In genomic region chr10:119206603-119207366, GRCh38 we compare ENCODE assay signal across 8 cellular contexts. TPM values are rescaled to one million over a fixed set of nuclear protein-coding genes. Genes with fewer than 3 reads are reported as not detected.
DNase-seq lines count a peak whose midpoint lies in the region; ATAC-seq, FAIRE-seq and TF ChIP-seq lines count a peak whose summit lies in the region.

No MANE protein-coding gene starts in this region.

- WGBS in K562 (ENCODE audit: insufficient coverage, low coverage, missing lambda C conversion rate), result 3% methylated on average over 47 of the region's 98 CpGs

- TF ChIP-seq POLR2A in K562 (conservative IDR thresholded peaks at IDR 0.05), result no peak
- no peak for TF ChIP-seq POLR2A in gastrocnemius medialis (IDR thresholded peaks at IDR 0.05)

- POLR2A ChIA-PET in K562 (lab: Yijun Ruan, JAX), result interaction anchor here (0.6 to 1.8 kb wide), 7 partner anchors 12 to 512 kb away, joined by 3 to 7 read pairs (median 3); no protein-coding TSS in a partner anchor

- BruUV-seq in K562 (replicated peaks; lab: Mats Ljungman, UMichigan), result no TSS peak

- no peak for FAIRE-seq in K562 (lab: Jason Lieb, UNC)

- in situ Hi-C loops in K562 (cut with MboI) (no loop called here), gastrocnemius medialis (cut with MboI; ENCODE audit: low sequenced_read_pairs in 4 of 4) (loop anchor here in 1 of 4 donors (5.0 to 10.0 kb wide), 2 partner anchors 208 to 236 kb away; no protein-coding TSS in a partner anchor)

- no peaks in the 10 kb centered on the region for H3K36me3 ChIP-seq in K562 (ENCODE audit: control insufficient read depth, insufficient read depth, low read length)
- no peaks in the 10 kb centered on the region for H3K36me3 ChIP-seq in iPS-15b (ENCODE audit: control insufficient read depth, insufficient read depth, low read length)
- no peaks in the 10 kb centered on the region for H3K36me3 ChIP-seq in gastrocnemius medialis

- H3K9ac ChIP-seq in K562 (ENCODE audit: insufficient read depth in 1 of 2, low read depth in 2 of 2, low read length in 2 of 2), result peak overlapping the region; percentile 64 to 91
- no peak overlapping the region for H3K9ac ChIP-seq in iPS-15b (ENCODE audit: low read depth, low read length)

- H3K4me1 ChIP-seq in K562 (replicated peaks in 1 of 2; ENCODE audit: control insufficient read depth in 2 of 2, insufficient read depth in 2 of 2, low read length in 2 of 2), result peaks cover 7 to 20% of the 10 kb centered on the region in 2 experiments
- H3K4me1 ChIP-seq in iPS-15b (ENCODE audit: control insufficient read depth, insufficient read depth, low read length), result peaks cover 5% of the 10 kb centered on the region
- peaks cover 7 to 13% of the 10 kb centered on the region in 2 donors for H3K4me1 ChIP-seq in gastrocnemius medialis

- TF ChIP-seq CTCF in K562 (IDR thresholded peaks at IDR 0.05 in 2 of 3, conservative IDR thresholded peaks at IDR 0.05 in 1 of 3; ENCODE audit: insufficient read depth in 2 of 3, low read depth in 1 of 3, low read length in 3 of 3), result peak; percentile 59 to 75 (median 63)
- TF ChIP-seq CTCF in gastrocnemius medialis (IDR thresholded peaks at IDR 0.05 in 4 of 5, conservative IDR thresholded peaks at IDR 0.05 in 1 of 5), result peak; percentile 52 to 95 (median 94)

- peak; percentile 84 to 88 for TF ChIP-seq RAD21 in K562 (CRISPR knock-in tag; conservative IDR thresholded peaks at IDR 0.05 in 1 of 2, IDR thresholded peaks at IDR 0.05 in 1 of 2)

- TF ChIP-seq EP300 in K562 (IDR thresholded peaks at IDR 0.05; ENCODE audit: low read length), result no peak

- no peaks in the 10 kb centered on the region for H3K9me1 ChIP-seq in K562 (ENCODE audit: control insufficient read depth, insufficient read depth, low read length)

- no peaks in the 10 kb centered on the region for H4K20me1 ChIP-seq in K562 (replicated peaks; ENCODE audit: control insufficient read depth, insufficient read depth, low read length)

- intact Hi-C loops in K562 (cut with micrococcal nuclease) (loop anchor here (2.0 to 5.0 kb wide), 4 partner anchors 92 to 336 kb away; partner anchors contain the start of gene RGS10), gastrocnemius medialis (cut with DNase I; ENCODE audit: low total_unique reads) (loop anchor here (1.0 to 5.0 kb wide), 5 partner anchors 28 to 238 kb away; partner anchors contain the start of gene PRDX3)

- H3K27me3 ChIP-seq in K562 (ENCODE audit: control insufficient read depth in 2 of 2, insufficient read depth in 2 of 2, low read length in 2 of 2) (no peaks in the 10 kb centered on the region), iPS-15b (ENCODE audit: control insufficient read depth, insufficient read depth, low read length) (peaks cover 16% of the 10 kb centered on the region), gastrocnemius medialis (no peaks in the 10 kb centered on the region)

- peak overlapping the region; percentile 64 for H3K4me3 ChIP-seq in Jurkat, Clone E6-1 (ENCODE audit: low read length)
- H3K4me3 ChIP-seq in K562 (peak overlapping the region; percentile 71), iPS-15b (ENCODE audit: low read depth, low read length) (peak overlapping the region; percentile 50), gastrocnemius medialis (peak overlapping the region; percentile 66 to 86 (median 76))

- peak overlapping the region; percentile 80 for H3K27ac ChIP-seq in K562 (ENCODE audit: extremely low read depth, low read depth, low read length)
- peak overlapping the region; percentile 87 to 98 (median 92) for H3K27ac ChIP-seq in gastrocnemius medialis

- H3K79me2 ChIP-seq in K562 (ENCODE audit: control insufficient read depth, insufficient read depth, low read length), result no peaks in the 10 kb centered on the region

- ATAC-seq in GM21717 (IDR thresholded peaks at IDR 0.05; ENCODE audit: unreplicated experiment) (peak; percentile 49), K562 (peak; percentile 82), gastrocnemius medialis (peak; percentile 73 to 79)

- DNase-seq in GDM1 (lab: John Stamatoyannopoulos, UW), result peak; percentile 68
- no peak for DNase-seq in Jurkat, Clone E6-1 (ENCODE audit: low read depth, low spot score)
- DNase-seq in T1000 (lab: John Stamatoyannopoulos, UW), result peak; percentile 70
- peak; percentile 70 to 77 (median 75) for DNase-seq in K562 (ENCODE audit: extremely low read depth in 1 of 4, low spot score in 3 of 4)
- DNase-seq in gastrocnemius medialis, result peak; percentile 19 to 40
- DNase-seq in NCI-H1048 (lab: John Stamatoyannopoulos, UW), result no peak

- peak overlapping the region; percentile 90 for H2AFZ ChIP-seq in K562 (ENCODE audit: low read depth, low read length)

- CTCF ChIA-PET in K562 (lab: Yijun Ruan, JAX; ENCODE audit: low intra/inter-chr PET ratio), result interaction anchor here (0.7 to 1.0 kb wide), 4 partner anchors 209 to 238 kb away, joined by 3 to 4 read pairs (median 4); no protein-coding TSS in a partner anchor

- no peaks in the 10 kb centered on the region for H3K9me3 ChIP-seq in K562 (replicated peaks; ENCODE audit: control insufficient read depth, insufficient read depth, low read depth, low read length)
- no peaks in the 10 kb centered on the region for H3K9me3 ChIP-seq in iPS-15b (ENCODE audit: control insufficient read depth, insufficient read depth, low read length)
- no peaks in the 10 kb centered on the region for H3K9me3 ChIP-seq in gastrocnemius medialis

- H3K4me2 ChIP-seq in K562 (ENCODE audit: insufficient read depth, low read length), result peak overlapping the region; percentile 68; the same call in 1 of the 2 replicates

RNA-seq across cellular contexts. Expression of gene GRK5, which starts 0.6 kb away (rescaled TPM):
- polyA plus RNA-seq in Jurkat, Clone E6-1 (2012; ENCODE audit: insufficient read depth, insufficient read length), result 15.1 TPM
- 0.88 and 1.4 TPM in 2 replicates for total RNA-seq in K562 (2011; cell fraction: chromatin; rRNA removed; ENCODE audit: low replicate concordance)
- 0.39 and 0.83 TPM in 2 replicates for total RNA-seq in K562 (2011; cell fraction: nucleolus; rRNA removed)
- total RNA-seq in K562 (2011; cell fraction: nucleoplasm; rRNA removed), result 0.31 and 0.59 TPM in 2 replicates
- 0.54 and 0.65 TPM in 2 replicates for total RNA-seq in K562 (2014; rRNA removed)
- total RNA-seq in K562 (2014; rRNA removed; fragmentation: Illumina TruSeq; extraction: Trizol), result 0.47 and 0.51 TPM in 2 replicates
- total RNA-seq in K562 (2015; rRNA removed; fragmentation: Illumina TruSeq; extraction: Trizol), result 0.45 and 0.80 TPM in 2 replicates
- total RNA-seq in K562 (2021), result 0.73 and 1.0 TPM in 2 replicates
- polyA plus RNA-seq in K562 (2011; rRNA removed), result 0.50 and 0.67 TPM in 2 replicates
- 0.31 and 0.55 TPM in 2 replicates for polyA plus RNA-seq in K562 (2011; cell fraction: cytosol; rRNA removed)
- polyA plus RNA-seq in K562 (2011; cell fraction: nucleus; rRNA removed), result 0.45 and 0.98 TPM in 2 replicates
- polyA plus RNA-seq in K562 (2012), result 0.59 and 0.68 TPM in 2 replicates
- 0.82 and 0.83 TPM in 2 replicates for polyA plus RNA-seq in K562 (2014; fragmentation: Illumina TruSeq; extraction: Trizol)
- polyA plus RNA-seq in K562 (2014; fragmentation: Nextera tagmentation; extraction: Ambion mirVana), result not detected
- 0.31 and 0.46 TPM in 2 replicates for polyA plus RNA-seq in K562 (2014; rRNA removed)
- 0.42 and 0.53 TPM in 2 replicates for polyA minus RNA-seq in K562 (2011; rRNA and poly(A)+ RNA removed)
- not detected in 2 replicates for polyA minus RNA-seq in K562 (2011; cell fraction: cytosol; rRNA and poly(A)+ RNA removed)
- 0.44 and 0.54 TPM in 2 replicates for polyA minus RNA-seq in K562 (2011; cell fraction: nucleus; rRNA and poly(A)+ RNA removed)
- 10 to 100 TPM in 1 of 4 donors, 1 to 10 TPM in 3; 6.2 to 12.5 (median 9.1) TPM for total RNA-seq in gastrocnemius medialis

RNA-seq across cellular contexts. Expression of gene PRDX3, which starts 28.2 kb away (rescaled TPM):
- polyA plus RNA-seq in Jurkat, Clone E6-1 (2012; ENCODE audit: insufficient read depth, insufficient read length), result 189 TPM
- total RNA-seq in K562 (2011; cell fraction: chromatin; rRNA removed; ENCODE audit: low replicate concordance), result 44.3 and 59.6 TPM in 2 replicates
- 47.8 and 52.9 TPM in 2 replicates for total RNA-seq in K562 (2011; cell fraction: nucleolus; rRNA removed)
- 68.3 and 84.1 TPM in 2 replicates for total RNA-seq in K562 (2011; cell fraction: nucleoplasm; rRNA removed)
- total RNA-seq in K562 (2014; rRNA removed) (122 and 154 TPM in 2 replicates), K562 (2014; rRNA removed; fragmentation: Illumina TruSeq; extraction: Trizol) (197 and 213 TPM in 2 replicates), K562 (2015; rRNA removed; fragmentation: Illumina TruSeq; extraction: Trizol) (163 and 171 TPM in 2 replicates), K562 (2021) (140 and 150 TPM in 2 replicates), gastrocnemius medialis (100 to 1,000 TPM; 227 to 342 (median 250) TPM)
- polyA plus RNA-seq in K562 (2011; rRNA removed) (268 and 325 TPM in 2 replicates), K562 (2014; fragmentation: Illumina TruSeq; extraction: Trizol) (172 and 173 TPM in 2 replicates), K562 (2014; fragmentation: Nextera tagmentation; extraction: Ambion mirVana) (100 to 1,000 TPM; 759 to 994 TPM), K562 (2014; rRNA removed) (143 and 194 TPM in 2 replicates)
- polyA plus RNA-seq in K562 (2011; cell fraction: cytosol; rRNA removed), result 94.1 and 162 TPM in 2 replicates
- 113 and 152 TPM in 2 replicates for polyA plus RNA-seq in K562 (2011; cell fraction: nucleus; rRNA removed)
- 161 and 163 TPM in 2 replicates for polyA plus RNA-seq in K562 (2012)
- polyA minus RNA-seq in K562 (2011; rRNA and poly(A)+ RNA removed), result 226 and 260 TPM in 2 replicates
- 61.8 and 87.3 TPM in 2 replicates for polyA minus RNA-seq in K562 (2011; cell fraction: cytosol; rRNA and poly(A)+ RNA removed)
- polyA minus RNA-seq in K562 (2011; cell fraction: nucleus; rRNA and poly(A)+ RNA removed), result 26.0 and 46.5 TPM in 2 replicates

RNA-seq across cellular contexts. Expression of gene SFXN4, which starts 41.3 kb away (rescaled TPM):
- polyA plus RNA-seq in Jurkat, Clone E6-1 (2012; ENCODE audit: insufficient read depth, insufficient read length), result 47.1 TPM
- total RNA-seq in K562 (2011; cell fraction: chromatin; rRNA removed; ENCODE audit: low replicate concordance), result 49.1 and 58.2 TPM in 2 replicates
- total RNA-seq in K562 (2011; cell fraction: nucleolus; rRNA removed), result 49.6 and 51.9 TPM in 2 replicates
- total RNA-seq in K562 (2011; cell fraction: nucleoplasm; rRNA removed), result 56.2 and 59.0 TPM in 2 replicates
- total RNA-seq in K562 (2014; rRNA removed), result 39.6 and 40.3 TPM in 2 replicates
- 48.9 and 51.5 TPM in 2 replicates for total RNA-seq in K562 (2014; rRNA removed; fragmentation: Illumina TruSeq; extraction: Trizol)
- total RNA-seq in K562 (2015; rRNA removed; fragmentation: Illumina TruSeq; extraction: Trizol), result 40.1 and 42.4 TPM in 2 replicates
- 44.9 and 46.0 TPM in 2 replicates for total RNA-seq in K562 (2021)
- polyA plus RNA-seq in K562 (2011; rRNA removed), result 50.5 and 64.0 TPM in 2 replicates
- 31.3 and 45.2 TPM in 2 replicates for polyA plus RNA-seq in K562 (2011; cell fraction: cytosol; rRNA removed)
- 31.2 and 39.9 TPM in 2 replicates for polyA plus RNA-seq in K562 (2011; cell fraction: nucleus; rRNA removed)
- 39.1 and 85.0 TPM in 2 replicates for polyA plus RNA-seq in K562 (2012)
- 49.8 and 54.6 TPM in 2 replicates for polyA plus RNA-seq in K562 (2014; fragmentation: Illumina TruSeq; extraction: Trizol)
- 10 to 100 TPM; 80.6 to 97.8 TPM for polyA plus RNA-seq in K562 (2014; fragmentation: Nextera tagmentation; extraction: Ambion mirVana)
- polyA plus RNA-seq in K562 (2014; rRNA removed), result 54.5 and 68.1 TPM in 2 replicates
- polyA minus RNA-seq in K562 (2011; rRNA and poly(A)+ RNA removed), result 36.1 and 36.6 TPM in 2 replicates
- 19.7 and 23.7 TPM in 2 replicates for polyA minus RNA-seq in K562 (2011; cell fraction: cytosol; rRNA and poly(A)+ RNA removed)
- 16.7 and 21.1 TPM in 2 replicates for polyA minus RNA-seq in K562 (2011; cell fraction: nucleus; rRNA and poly(A)+ RNA removed)
- 10 to 100 TPM; 25.6 to 69.7 (median 39.8) TPM for total RNA-seq in gastrocnemius medialis

Comparison
In these comparisons a context has a peak if more than half of its experiments do, and no peak if none do; other contexts are left out.
1. DNase-seq: peak in GDM1 (single experiment), T1000 (single experiment), K562 (4 of 4) and gastrocnemius medialis (2 of 2); none in Jurkat, Clone E6-1 (single experiment) and NCI-H1048 (single experiment).
2. Peak in every context shown above with its lines, with median percentiles within 50 percentile points of each other: ATAC-seq and H3K4me3 ChIP-seq.